ENCODE assay signal across 14 cellular contexts in genomic region chr12:12790956-12791355, GRCh38. TPM values are rescaled to one million over a fixed set of nuclear protein-coding genes. Genes with fewer than 3 reads are reported as not detected.
A peak's percentile ranks its signal among the peaks of the same experiment; 100 is the strongest.
DNase-seq lines count a peak whose midpoint lies in the region; ATAC-seq and TF ChIP-seq lines count a peak whose summit lies in the region.
"Had no signal": no experiment of that assay in that cellular context is flagged by ENCODE, and none has a peak within 500 bp of the region (broad histone marks: within the 10 kb centered on the region; RNA-seq: fewer than 3 reads in every experiment).

No MANE protein-coding gene starts in this region.

- POLR2A ChIA-PET in HEK293 (lab: Yijun Ruan, JAX), result no interaction called here
- POLR2A ChIA-PET in naive thymus-derived CD4-positive, alpha-beta T cell (lab: Charles Lee), result interaction anchor here (2.1 to 5.1 kb wide), 4 partner anchors 13 to 22 kb away, joined by 9 to 99 read pairs (median 12); partner anchors contain the start of gene DDX47

- H3K4me1 ChIP-seq in HEK293 (ENCODE audit: control insufficient read depth, insufficient read depth, low read length) (peaks cover 23% of the 10 kb centered on the region), endocrine pancreas (ENCODE audit: control insufficient read depth, insufficient read depth, low read length) (no peaks in the 10 kb centered on the region), mammary epithelial cell (ENCODE audit: insufficient read depth, low read length) (peaks cover 29% of the 10 kb centered on the region)
- peaks cover 6 to 9% of the 10 kb centered on the region in 2 donors for H3K4me1 ChIP-seq in naive thymus-derived CD4-positive, alpha-beta T cell (ENCODE audit: control insufficient read depth in 2 of 2, insufficient read depth in 2 of 2, low read length in 2 of 2)

- in situ Hi-C loops in mammary epithelial cell (cut with MboI; ENCODE audit: low sequenced_read_pairs in 2 of 2), result loop anchor here in 1 of 2 donors (5.0 kb wide), 1 partner anchor 111 kb away; no protein-coding TSS in a partner anchor

- no peak for TF ChIP-seq CTCF in Calu3 (IDR thresholded peaks at IDR 0.05; ENCODE audit: unreplicated experiment)
- TF ChIP-seq CTCF in HEK293 (tag by site-specific recombination; IDR thresholded peaks at IDR 0.05), result no peak
- TF ChIP-seq CTCF in nephron progenitor cell (IDR thresholded peaks at IDR 0.05), result no peak
- no peak for TF ChIP-seq CTCF in mammary epithelial cell (conservative IDR thresholded peaks at IDR 0.05 in 1 of 2, IDR thresholded peaks at IDR 0.05 in 1 of 2; ENCODE audit: extremely low read depth in 1 of 2, insufficient read depth in 1 of 2, low read depth in 1 of 2, low read length in 2 of 2)

- H3K27me3 ChIP-seq in endocrine pancreas (ENCODE audit: control insufficient read depth, insufficient read depth, low read length) (no peaks in the 10 kb centered on the region), mammary epithelial cell (ENCODE audit: insufficient read depth, low read length) (no peaks in the 10 kb centered on the region)
- H3K27me3 ChIP-seq in naive thymus-derived CD4-positive, alpha-beta T cell (ENCODE audit: control insufficient read depth in 2 of 2, insufficient read depth in 2 of 2, low read length in 2 of 2), result no peaks in the 10 kb centered on the region
- H3K27me3 ChIP-seq: BE2C had no signal

- H3K9ac ChIP-seq in endocrine pancreas (ENCODE audit: control insufficient read depth, insufficient read depth, low read length) (no peak overlapping the region), mammary epithelial cell (ENCODE audit: insufficient read depth, low read length) (no peak overlapping the region)

- no peak overlapping the region for H2AFZ ChIP-seq in mammary epithelial cell (ENCODE audit: low read depth, low read length)

- H3K4me3 ChIP-seq in HEK293 (ENCODE audit: low read depth, low read length) (no peak overlapping the region), endocrine pancreas (ENCODE audit: control insufficient read depth, insufficient read depth, low read length) (peak overlapping the region; percentile 55), mammary epithelial cell (replicated peaks in 1 of 3; ENCODE audit: insufficient read depth in 1 of 3, low read depth in 2 of 3, low read length in 3 of 3) (no peak overlapping the region)
- no peak overlapping the region for H3K4me3 ChIP-seq in naive thymus-derived CD4-positive, alpha-beta T cell (ENCODE audit: low read length)
- H3K4me3 ChIP-seq: A549 had no signal

- dilution Hi-C loops in mammary epithelial cell (cut with HindIII; ENCODE audit: low sequenced_read_pairs), result no loop called here

- H3K4me3 Mint-ChIP-seq in Calu3 (ENCODE audit: low read depth, unreplicated experiment) (peak overlapping the region; percentile 30), nephron progenitor cell (peak overlapping the region; percentile 25)
- H3K4me3 Mint-ChIP-seq in naive thymus-derived CD4-positive, alpha-beta T cell, result no peak overlapping the region
- H3K4me3 Mint-ChIP-seq: CD4-positive, alpha-beta memory T cell had no signal

- H3K79me2 ChIP-seq in mammary epithelial cell (ENCODE audit: insufficient read depth, low read length), result no peaks in the 10 kb centered on the region

- H3K9me3 Mint-ChIP-seq in Calu3 (ENCODE audit: low read depth, unreplicated experiment) (no peaks in the 10 kb centered on the region), nephron progenitor cell (no peaks in the 10 kb centered on the region)
- H3K9me3 Mint-ChIP-seq in naive thymus-derived CD4-positive, alpha-beta T cell, result no peaks in the 10 kb centered on the region
- H3K9me3 Mint-ChIP-seq: CD4-positive, alpha-beta memory T cell had no signal

- no peaks in the 10 kb centered on the region for H3K27me3 Mint-ChIP-seq in Calu3 (ENCODE audit: unreplicated experiment)
- H3K27me3 Mint-ChIP-seq in nephron progenitor cell (ENCODE audit: low read depth, poor library complexity), result peaks cover 3% of the 10 kb centered on the region
- H3K27me3 Mint-ChIP-seq in naive thymus-derived CD4-positive, alpha-beta T cell, result no peaks in the 10 kb centered on the region
- H3K27me3 Mint-ChIP-seq: CD4-positive, alpha-beta memory T cell had no signal

- H3K27ac Mint-ChIP-seq in Calu3 (ENCODE audit: unreplicated experiment) (peak overlapping the region; percentile 42), nephron progenitor cell (no peak overlapping the region)
- no peak overlapping the region for H3K27ac Mint-ChIP-seq in naive thymus-derived CD4-positive, alpha-beta T cell

- no peaks in the 10 kb centered on the region for H3K36me3 ChIP-seq in HEK293 (ENCODE audit: control insufficient read depth in 2 of 2, insufficient read depth in 1 of 2, low read length in 2 of 2)
- H3K36me3 ChIP-seq in endocrine pancreas (ENCODE audit: control insufficient read depth, insufficient read depth, low read length), result no peaks in the 10 kb centered on the region
- H3K36me3 ChIP-seq in mammary epithelial cell (ENCODE audit: insufficient read depth, low read length), result no peaks in the 10 kb centered on the region
- no peaks in the 10 kb centered on the region for H3K36me3 ChIP-seq in naive thymus-derived CD4-positive, alpha-beta T cell (ENCODE audit: control insufficient read depth in 2 of 3, insufficient read depth in 3 of 3, low read length in 3 of 3)
- H3K36me3 ChIP-seq: BE2C had no signal

- H4K20me1 ChIP-seq in mammary epithelial cell (ENCODE audit: insufficient read depth, low read length), result no peaks in the 10 kb centered on the region

- DNase-seq in Calu3 (no peak), nephron progenitor cell (no peak), mammary epithelial cell (no peak), DMS79 treated with DMSO at 0.1 percent for 48 hours (lab: John Stamatoyannopoulos, UW) (no peak)
- DNase-seq in naive thymus-derived CD4-positive, alpha-beta T cell, result no peak
- DNase-seq: BE2C; CD4-positive, alpha-beta memory T cell; GF-D8; GM23248 had no signal

- H3K4me2 ChIP-seq in mammary epithelial cell (ENCODE audit: insufficient read depth, low read depth, low read length), result no peak overlapping the region

- H3K27ac ChIP-seq in HEK293 (ENCODE audit: extremely low read depth, low read depth, low read length) (no peak overlapping the region), mammary epithelial cell (ENCODE audit: insufficient read depth, low read depth, low read length) (no peak overlapping the region)
- H3K27ac ChIP-seq in naive thymus-derived CD4-positive, alpha-beta T cell (ENCODE audit: low read depth, low read length), result no peak overlapping the region
- H3K27ac ChIP-seq: C4-2B, GM23248 had no signal

- CTCF ChIA-PET in Calu3 (lab: Charles Lee) (interaction anchor here (1.0 to 2.7 kb wide), 2 partner anchors 13 to 22 kb away, joined by 4 to 17 read pairs; partner anchors contain the start of gene DDX47), HEK293 (lab: Yijun Ruan, JAX) (interaction anchor here (0.8 to 2.9 kb wide), 5 partner anchors 22 to 421 kb away, joined by 3 to 19 read pairs (median 5); no protein-coding TSS in a partner anchor), mammary epithelial cell (lab: Charles Lee; ENCODE audit: low non-redundant PET) (no interaction called here)
- CTCF ChIA-PET in naive thymus-derived CD4-positive, alpha-beta T cell (lab: Charles Lee), result interaction anchor here (1.1 to 5.5 kb wide), 5 partner anchors 11 to 124 kb away, joined by 3 to 84 read pairs (median 8); partner anchors contain the start of gene DDX47

- H3K4me1 Mint-ChIP-seq in Calu3 (ENCODE audit: low read depth, unreplicated experiment), result peaks cover 58% of the 10 kb centered on the region
- peaks cover 65% of the 10 kb centered on the region for H3K4me1 Mint-ChIP-seq in nephron progenitor cell
- H3K4me1 Mint-ChIP-seq in naive thymus-derived CD4-positive, alpha-beta T cell, result peaks cover 6 to 21% (median 15%) of the 10 kb centered on the region in 7 donors

- 98% methylated on average over 4 of the region's 4 CpGs for WGBS in mammary epithelial cell (ENCODE audit: low coverage, missing lambda C conversion rate)

- intact Hi-C loops in Calu3 (cut with micrococcal nuclease; ENCODE audit: unreplicated experiment) (no loop called here), mammary epithelial cell (cut with micrococcal nuclease) (no loop called here)
- intact Hi-C loops in naive thymus-derived CD4-positive, alpha-beta T cell (cut with micrococcal nuclease), result no loop called here

- H3K36me3 Mint-ChIP-seq in Calu3 (ENCODE audit: insufficient read depth, unreplicated experiment) (peaks cover 15% of the 10 kb centered on the region), nephron progenitor cell (ENCODE audit: low read depth) (no peaks in the 10 kb centered on the region)
- no peaks in the 10 kb centered on the region for H3K36me3 Mint-ChIP-seq in naive thymus-derived CD4-positive, alpha-beta T cell

- ATAC-seq in GM18861 (IDR thresholded peaks at IDR 0.05; ENCODE audit: unreplicated experiment), result no peak
- ATAC-seq in naive thymus-derived CD4-positive, alpha-beta T cell, result no peak
- ATAC-seq: A549 had no signal

- H3K9me3 ChIP-seq in HEK293 (ENCODE audit: control insufficient read depth, insufficient read depth, low read depth, low read length) (no peaks in the 10 kb centered on the region), endocrine pancreas (ENCODE audit: control insufficient read depth, low read length) (no peaks in the 10 kb centered on the region), mammary epithelial cell (replicated peaks; ENCODE audit: insufficient read depth, low read length) (no peaks in the 10 kb centered on the region)
- H3K9me3 ChIP-seq in naive thymus-derived CD4-positive, alpha-beta T cell (ENCODE audit: control insufficient read depth in 2 of 3, low read length in 3 of 3), result no peaks in the 10 kb centered on the region
- H3K9me3 ChIP-seq: A549, BE2C had no signal

- no TSS peak for BruUV-seq in Calu3 (replicated peaks; lab: Mats Ljungman, UMichigan)
- no TSS peak for BruUV-seq in mammary epithelial cell (replicated peaks; lab: Mats Ljungman, UMichigan)

RNA-seq across cellular contexts. Expression of gene APOLD1, which starts 5.5 kb away (rescaled TPM):
- total RNA-seq in Calu3 (2022), result 5.2 and 5.3 TPM in 2 replicates
- 1 to 10 TPM in 1 of 2 donors, under 1 TPM in 1; 0.99 to 2.7 TPM for total RNA-seq in mammary epithelial cell
- 0.49 TPM for polyA plus RNA-seq in mammary epithelial cell
- polyA minus RNA-seq in mammary epithelial cell, result 0.21 TPM
- total RNA-seq in naive thymus-derived CD4-positive, alpha-beta T cell, result 10 to 100 TPM in 1 of 5 experiments, 1 to 10 TPM in 3, under 1 TPM in 1; 0.64 to 11.1 (median 3.1) TPM
- polyA plus RNA-seq in naive thymus-derived CD4-positive, alpha-beta T cell, result under 1 TPM; 0.25 to 0.36 TPM

RNA-seq across cellular contexts. Expression of gene DDX47, which starts 22.2 kb away (rescaled TPM):
- 60.2 and 60.5 TPM in 2 replicates for total RNA-seq in Calu3 (2022)
- total RNA-seq in mammary epithelial cell, result 10 to 100 TPM; 62.1 to 70.3 TPM
- polyA plus RNA-seq in mammary epithelial cell, result 66.1 TPM
- polyA minus RNA-seq in mammary epithelial cell, result 110 TPM
- 100 to 1,000 TPM in 2 of 5 experiments, 10 to 100 TPM in 3; 71.6 to 154 (median 75.5) TPM for total RNA-seq in naive thymus-derived CD4-positive, alpha-beta T cell
- 10 to 100 TPM; 70.7 to 90.2 TPM for polyA plus RNA-seq in naive thymus-derived CD4-positive, alpha-beta T cell

Comparison
In these comparisons a context has a peak if more than half of its experiments do, and no peak if none do; other contexts are left out.
1. H3K4me3 Mint-ChIP-seq: peak in Calu3 (single experiment) and nephron progenitor cell (single experiment); none in naive thymus-derived CD4-positive, alpha-beta T cell (0 of 10).